8 cellular contexts compared by ENCODE assay signal in the genomic region with DNA sequence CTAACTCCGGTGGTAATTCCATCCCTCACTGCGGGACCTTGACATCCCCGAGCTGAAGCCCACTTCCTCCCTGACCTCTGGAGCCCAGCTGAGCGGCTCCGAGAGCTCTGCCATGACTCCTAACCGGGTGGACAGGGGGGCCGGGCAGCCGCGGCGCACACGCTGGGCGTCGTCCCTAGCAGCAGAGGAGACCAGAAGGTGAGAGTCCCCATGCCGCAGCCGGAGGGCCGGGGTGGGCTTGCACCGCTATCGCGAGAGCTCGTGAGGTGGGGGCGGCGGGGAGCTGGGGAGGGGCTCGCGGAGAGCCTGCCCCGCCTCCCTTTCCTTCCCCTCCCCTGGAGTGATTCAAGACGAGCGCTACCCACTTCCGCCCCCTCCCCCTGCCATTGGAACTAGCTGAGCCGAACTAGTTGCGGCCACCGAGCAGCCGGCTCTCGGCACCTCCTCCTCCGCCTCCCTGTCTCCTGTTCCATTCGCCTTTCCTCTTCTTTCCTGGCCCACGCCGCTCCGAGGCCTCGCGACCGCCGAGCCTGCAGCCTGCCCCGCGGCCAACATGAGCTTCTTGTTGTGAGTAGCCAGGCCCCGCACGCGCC. TPM values are rescaled to one million over a fixed set of nuclear protein-coding genes. Genes with fewer than 3 reads are reported as not detected.
A peak's percentile ranks its signal among the peaks of the same experiment; 100 is the strongest.
DNase-seq lines count a peak whose midpoint lies in the region.

A gene (plus strand): TSS at position 386 of the 593 bp plus-strand sequence. CDS start 168 bp downstream, at position 554.

- H3K27ac Mint-ChIP-seq in activated naive CD4-positive, alpha-beta T cell treated with anti-CD3 and anti-CD28 coated beads, Interleukin-2, amount 10 ng/mL, durations not matched to agents 7 days and 5 days = peak within 1 kb of the TSS; percentile 90

- peak; percentile 37 for DNase-seq in GF-D8 (lab: John Stamatoyannopoulos, UW)
- peak; percentile 97 for DNase-seq in H7
- DNase-seq in MG63 = peak; percentile 85
- peak; percentile 93 for DNase-seq in SK-N-DZ (ENCODE audit: low spot score)
- DNase-seq in activated naive CD4-positive, alpha-beta T cell treated with anti-CD3 and anti-CD28 coated beads, Interleukin-2, amount 10 ng/mL, durations not matched to agents 7 days and 5 days = peak; percentile 93
- peak; percentile 73 for DNase-seq in globus pallidus (ENCODE audit: low spot score)
- peak; percentile 86 for DNase-seq in occipital lobe (lab: John Stamatoyannopoulos, UW)

- no peaks in the 10 kb centered on the region for H3K27me3 Mint-ChIP-seq in activated naive CD4-positive, alpha-beta T cell treated with anti-CD3 and anti-CD28 coated beads, Interleukin-2, amount 10 ng/mL, durations not matched to agents 7 days and 5 days

- H3K27me3 ChIP-seq in H7 (ENCODE audit: control insufficient read depth, insufficient read depth, low read length) = no peaks in the 10 kb centered on the region
- H3K27me3 ChIP-seq in MG63 = no peaks in the 10 kb centered on the region

- H3K36me3 Mint-ChIP-seq in activated naive CD4-positive, alpha-beta T cell treated with anti-CD3 and anti-CD28 coated beads, Interleukin-2, amount 10 ng/mL, durations not matched to agents 7 days and 5 days = peaks cover 23% of the 10 kb centered on the region

- H3K27ac ChIP-seq in temporal lobe (ENCODE audit: low read depth, low read length) = peak within 1 kb of the TSS; percentile 83

- H3K9me3 ChIP-seq in MG63 = no peaks in the 10 kb centered on the region

- CTCF ChIA-PET in activated naive CD4-positive, alpha-beta T cell treated with anti-CD3 and anti-CD28 coated beads, Interleukin-2, amount 10 ng/mL, durations not matched to agents 7 days and 5 days (lab: Charles Lee) = interaction anchor here (0.8 to 1.7 kb wide), 6 partner anchors 17 to 165 kb away, joined by 3 to 13 read pairs (median 3); no protein-coding TSS in a partner anchor

- H3K4me3 Mint-ChIP-seq in activated naive CD4-positive, alpha-beta T cell treated with anti-CD3 and anti-CD28 coated beads, Interleukin-2, amount 10 ng/mL, durations not matched to agents 7 days and 5 days = peak within 1 kb of the TSS; percentile 98

- H3K36me3 ChIP-seq in H7 (replicated peaks; ENCODE audit: control insufficient read depth, insufficient read depth, low read length) = peaks cover 3% of the 10 kb centered on the region
- no peaks in the 10 kb centered on the region; the same call in 1 of the 2 replicates for H3K36me3 ChIP-seq in MG63

- peak within 1 kb of the TSS; percentile 86 for H3K4me3 ChIP-seq in H7 (ENCODE audit: insufficient read depth, low read depth, low read length)
- H3K4me3 ChIP-seq in MG63 = peak within 1 kb of the TSS; percentile 72

- no peaks in the 10 kb centered on the region for H3K9me3 Mint-ChIP-seq in activated naive CD4-positive, alpha-beta T cell treated with anti-CD3 and anti-CD28 coated beads, Interleukin-2, amount 10 ng/mL, durations not matched to agents 7 days and 5 days

- peaks cover 29% of the 10 kb centered on the region for H3K4me1 Mint-ChIP-seq in activated naive CD4-positive, alpha-beta T cell treated with anti-CD3 and anti-CD28 coated beads, Interleukin-2, amount 10 ng/mL, durations not matched to agents 7 days and 5 days

RNA-seq across cellular contexts. Expression of the gene that starts here (rescaled TPM):
- 5.5 and 10.5 TPM in 2 replicates for total RNA-seq in H7 (2014; rRNA removed; shearing (Covaris generic))
- total RNA-seq in MG63 (2014; rRNA removed; shearing (Covaris generic); ENCODE audit: low replicate concordance) = 6.1 and 7.7 TPM in 2 replicates
- polyA plus RNA-seq in SK-N-DZ (2014; cell fraction: cytosol; rRNA removed) = 8.5 and 11.0 TPM in 2 replicates
- 7.9 and 9.9 TPM in 2 replicates for polyA plus RNA-seq in SK-N-DZ (2014; cell fraction: nucleus; rRNA removed)
- total RNA-seq in occipital lobe (39.6 TPM), temporal lobe (36.4 TPM)

Comparison
In these comparisons a context has a peak if more than half of its experiments do, and no peak if none do; other contexts are left out.
1. Peak in every context shown above with its lines: DNase-seq, H3K4me3 ChIP-seq and H3K27ac ChIP-seq.
2. DNase-seq: peak in every context shown above with its lines; median percentile 97 in H7; 93 in SK-N-DZ; 93 in activated naive CD4-positive, alpha-beta T cell treated with anti-CD3 and anti-CD28 coated beads, Interleukin-2, amount 10 ng/mL, durations not matched to agents 7 days and 5 days; 86 in occipital lobe; 85 in MG63; 73 in globus pallidus; 37 in GF-D8.